Comparison of ENCODE assay signal across 2 cellular contexts in the genomic region with DNA sequence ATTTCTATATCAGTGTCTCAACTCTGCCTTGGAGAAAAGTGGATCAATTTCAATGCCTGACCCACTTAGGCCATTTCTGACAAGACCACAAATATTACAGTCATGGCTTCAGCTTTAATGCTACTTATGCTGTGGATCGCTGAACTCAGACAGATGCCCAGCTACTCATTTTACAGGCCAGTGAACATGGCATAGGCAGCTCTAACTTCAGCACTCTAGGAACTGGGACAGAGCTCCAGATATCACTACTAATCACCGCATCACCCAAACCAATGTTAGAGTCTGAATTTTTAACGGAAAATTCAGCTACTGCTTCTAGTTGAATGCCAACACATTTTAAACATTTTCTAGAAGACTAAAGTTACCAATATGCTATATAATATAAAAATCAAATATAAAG.
TF ChIP-seq lines count a peak whose summit lies in the region.

No MANE protein-coding gene starts in this region.

TF ChIP-seq in GM23338, 12 proteins besides CTCF, POLR2A, EP300 and RAD21 (continued from another document):
- TF ChIP-seq REST (IDR thresholded peaks at IDR 0.05; ENCODE audit: unreplicated experiment) = peak; percentile 47
- TF ChIP-seq, protein P1, sequence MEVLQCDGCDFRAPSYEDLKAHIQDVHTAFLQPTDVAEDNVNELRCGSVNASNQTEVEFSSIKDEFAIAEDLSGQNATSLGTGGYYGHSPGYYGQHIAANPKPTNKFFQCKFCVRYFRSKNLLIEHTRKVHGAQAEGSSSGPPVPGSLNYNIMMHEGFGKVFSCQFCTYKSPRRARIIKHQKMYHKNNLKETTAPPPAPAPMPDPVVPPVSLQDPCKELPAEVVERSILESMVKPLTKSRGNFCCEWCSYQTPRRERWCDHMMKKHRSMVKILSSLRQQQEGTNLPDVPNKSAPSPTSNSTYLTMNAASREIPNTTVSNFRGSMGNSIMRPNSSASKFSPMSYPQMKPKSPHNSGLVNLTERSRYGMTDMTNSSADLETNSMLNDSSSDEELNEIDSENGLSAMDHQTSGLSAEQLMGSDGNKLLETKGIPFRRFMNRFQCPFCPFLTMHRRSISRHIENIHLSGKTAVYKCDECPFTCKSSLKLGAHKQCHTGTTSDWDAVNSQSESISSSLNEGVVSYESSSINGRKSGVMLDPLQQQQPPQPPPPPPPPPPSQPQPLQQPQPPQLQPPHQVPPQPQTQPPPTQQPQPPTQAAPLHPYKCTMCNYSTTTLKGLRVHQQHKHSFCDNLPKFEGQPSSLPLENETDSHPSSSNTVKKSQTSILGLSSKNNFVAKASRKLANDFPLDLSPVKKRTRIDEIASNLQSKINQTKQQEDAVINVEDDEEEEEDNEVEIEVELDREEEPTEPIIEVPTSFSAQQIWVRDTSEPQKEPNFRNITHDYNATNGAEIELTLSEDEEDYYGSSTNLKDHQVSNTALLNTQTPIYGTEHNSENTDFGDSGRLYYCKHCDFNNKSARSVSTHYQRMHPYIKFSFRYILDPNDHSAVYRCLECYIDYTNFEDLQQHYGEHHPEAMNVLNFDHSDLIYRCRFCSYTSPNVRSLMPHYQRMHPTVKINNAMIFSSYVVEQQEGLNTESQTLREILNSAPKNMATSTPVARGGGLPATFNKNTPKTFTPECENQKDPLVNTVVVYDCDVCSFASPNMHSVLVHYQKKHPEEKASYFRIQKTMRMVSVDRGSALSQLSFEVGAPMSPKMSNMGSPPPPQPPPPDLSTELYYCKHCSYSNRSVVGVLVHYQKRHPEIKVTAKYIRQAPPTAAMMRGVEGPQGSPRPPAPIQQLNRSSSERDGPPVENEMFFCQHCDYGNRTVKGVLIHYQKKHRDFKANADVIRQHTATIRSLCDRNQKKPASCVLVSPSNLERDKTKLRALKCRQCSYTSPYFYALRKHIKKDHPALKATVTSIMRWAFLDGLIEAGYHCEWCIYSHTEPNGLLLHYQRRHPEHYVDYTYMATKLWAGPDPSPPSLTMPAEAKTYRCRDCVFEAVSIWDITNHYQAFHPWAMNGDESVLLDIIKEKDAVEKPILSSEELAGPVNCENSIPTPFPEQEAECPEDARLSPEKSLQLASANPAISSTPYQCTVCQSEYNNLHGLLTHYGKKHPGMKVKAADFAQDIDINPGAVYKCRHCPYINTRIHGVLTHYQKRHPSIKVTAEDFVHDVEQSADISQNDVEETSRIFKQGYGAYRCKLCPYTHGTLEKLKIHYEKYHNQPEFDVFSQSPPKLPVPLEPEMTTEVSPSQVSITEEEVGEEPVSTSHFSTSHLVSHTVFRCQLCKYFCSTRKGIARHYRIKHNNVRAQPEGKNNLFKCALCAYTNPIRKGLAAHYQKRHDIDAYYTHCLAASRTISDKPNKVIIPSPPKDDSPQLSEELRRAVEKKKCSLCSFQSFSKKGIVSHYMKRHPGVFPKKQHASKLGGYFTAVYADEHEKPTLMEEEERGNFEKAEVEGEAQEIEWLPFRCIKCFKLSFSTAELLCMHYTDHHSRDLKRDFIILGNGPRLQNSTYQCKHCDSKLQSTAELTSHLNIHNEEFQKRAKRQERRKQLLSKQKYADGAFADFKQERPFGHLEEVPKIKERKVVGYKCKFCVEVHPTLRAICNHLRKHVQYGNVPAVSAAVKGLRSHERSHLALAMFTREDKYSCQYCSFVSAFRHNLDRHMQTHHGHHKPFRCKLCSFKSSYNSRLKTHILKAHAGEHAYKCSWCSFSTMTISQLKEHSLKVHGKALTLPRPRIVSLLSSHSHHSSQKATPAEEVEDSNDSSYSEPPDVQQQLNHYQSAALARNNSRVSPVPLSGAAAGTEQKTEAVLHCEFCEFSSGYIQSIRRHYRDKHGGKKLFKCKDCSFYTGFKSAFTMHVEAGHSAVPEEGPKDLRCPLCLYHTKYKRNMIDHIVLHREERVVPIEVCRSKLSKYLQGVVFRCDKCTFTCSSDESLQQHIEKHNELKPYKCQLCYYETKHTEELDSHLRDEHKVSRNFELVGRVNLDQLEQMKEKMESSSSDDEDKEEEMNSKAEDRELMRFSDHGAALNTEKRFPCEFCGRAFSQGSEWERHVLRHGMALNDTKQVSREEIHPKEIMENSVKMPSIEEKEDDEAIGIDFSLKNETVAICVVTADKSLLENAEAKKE (CRISPR knock-in tag; IDR thresholded peaks at IDR 0.05) = no peak
- TF ChIP-seq EZH2phosphoT487 (IDR thresholded peaks at IDR 0.05; ENCODE audit: unreplicated experiment) = no peak
TF ChIP-seq in GM23338: peak in this region for 1.

TF ChIP-seq in HCT116, 20 proteins besides CTCF, POLR2A, EP300 and RAD21 (continued from another document):
- TF ChIP-seq EZH2phosphoT487 (IDR thresholded peaks at IDR 0.05; ENCODE audit: borderline replicate concordance) = no peak
- no peak for TF ChIP-seq SIN3A (IDR thresholded peaks at IDR 0.05; ENCODE audit: low read depth)
